In genomic region chr7:105958037-105958436, GRCh38 we compare ENCODE assay signal across 27 cellular contexts.
"Had no signal": no experiment of that assay in that cellular context is flagged by ENCODE, and none has a peak within 500 bp of the region (broad histone marks: within the 10 kb centered on the region; RNA-seq: fewer than 3 reads in every experiment).

No MANE protein-coding gene starts in this region.

- ATAC-seq: activated CD4-positive, alpha-beta T cell treated with anti-CD3 and anti-CD28 coated beads for 36 hours; activated naive CD4-positive, alpha-beta T cell treated with anti-CD3 and anti-CD28 coated beads, Interleukin-2, amount 50 U/mL, for 72 hours; activated T-cell treated with anti-CD3 and anti-CD28 coated beads, Interleukin-2, amount 50 U/mL, for 72 hours; esophagus mucosa; foreskin keratinocyte; T-helper 17 cell had no signal

- DNase-seq: activated CD4-positive, alpha-beta memory T cell treated with anti-CD3 and anti-CD28 coated beads, Interleukin-2, amount 10 ng/mL, durations not matched to agents 7 days and 5 days; activated CD4-positive, alpha-beta T cell treated with anti-CD3 and anti-CD28 coated beads for 36 hours; activated CD4-positive, alpha-beta T cell treated with anti-CD3 and anti-CD28 coated beads, Interleukin-2, amount 10 ng/mL, durations not matched to agents 7 days and 5 days; activated CD4-positive, alpha-beta T cell treated with anti-CD3 and anti-CD28 coated beads, Interleukin-2, amount 50 U/mL, for 4 hours; activated CD4-positive, CD25-positive, alpha-beta regulatory T cell; activated CD4-positive, CD25-positive, alpha-beta regulatory T cell treated with anti-CD3 and anti-CD28 coated beads, Interleukin-2, amount 50 U/mL, for 72 hours; activated CD8-positive, alpha-beta memory T cell treated with anti-CD3 and anti-CD28 coated beads, Interleukin-2, amount 50 U/mL, for 48 hours; activated gamma-delta T cell; activated naive CD4-positive, alpha-beta T cell; activated naive CD4-positive, alpha-beta T cell treated with anti-CD3 and anti-CD28 coated beads, Interleukin-2, amount 10 ng/mL, durations not matched to agents 7 days and 5 days; activated naive CD8-positive, alpha-beta T cell treated with anti-CD3 and anti-CD28 coated beads, Interleukin-2, amount 10 ng/mL, durations not matched to agents 7 days and 5 days; activated T-cell treated with anti-CD3 and anti-CD28 coated beads for 4 hours; activated T-cell treated with anti-CD3 and anti-CD28 coated beads, Interleukin-2, amount 50 U/mL, for 24 hours; activated T-cell treated with anti-CD3 and anti-CD28 coated beads, Interleukin-2, amount 50 U/mL, for 72 hours; central memory CD4-positive, alpha-beta T cell; cerebellar nuclear complex; colonic mucosa; effector CD8-positive, alpha-beta T cell; foreskin keratinocyte; head of caudate nucleus; T-helper 1 cell; T-helper 17 cell had no signal

- H3K4me1 ChIP-seq: ascending aorta, breast epithelium, colonic mucosa, foreskin keratinocyte had no signal

- H3K9me3 ChIP-seq: breast epithelium, colonic mucosa had no signal

- H3K4me3 ChIP-seq: ascending aorta, breast epithelium, cardiac muscle cell, colonic mucosa had no signal

- H3K27ac ChIP-seq: ascending aorta, breast epithelium, cardiac muscle cell, colonic mucosa, foreskin keratinocyte had no signal

- H3K36me3 ChIP-seq: ascending aorta, breast epithelium, cardiac muscle cell, colonic mucosa had no signal

- H3K27me3 ChIP-seq: ascending aorta, breast epithelium, cardiac muscle cell, colonic mucosa had no signal
